In genomic region chr17:82569621-82570020, GRCh38 we compare ENCODE assay signal across 24 cellular contexts.
"Had no signal": no experiment of that assay in that cellular context is flagged by ENCODE, and none has a peak within 500 bp of the region (broad histone marks: within the 10 kb centered on the region; RNA-seq: fewer than 3 reads in every experiment).

No MANE protein-coding gene starts in this region.

- H3K27ac Mint-ChIP-seq: activated B cell treated with CpG ODN at 0.5 μM for 24 hours; activated CD8-positive, alpha-beta memory T cell treated with anti-CD3 and anti-CD28 coated beads, Interleukin-2, amount 10 ng/mL, durations not matched to agents 7 days and 5 days; activated CD8-positive, alpha-beta T cell treated with anti-CD3 and anti-CD28 coated beads, Interleukin-2, amount 10 ng/mL, durations not matched to agents 7 days and 5 days; activated naive CD4-positive, alpha-beta T cell treated with anti-CD3 and anti-CD28 coated beads, Interleukin-2, amount 50 U/mL, for 72 hours; immature natural killer cell; natural killer cell; stimulated activated naive B cell treated with anti-CD40 and anti-IgM and Interleukin-4, amounts not matched to agents 10 μg/mL and 1 μg/mL and 100 μg/mL, for 72 hours had no signal

- H3K36me3 Mint-ChIP-seq: activated naive CD4-positive, alpha-beta T cell treated with anti-CD3 and anti-CD28 coated beads, Interleukin-2, amount 50 U/mL, for 72 hours had no signal

- H3K27me3 ChIP-seq: breast epithelium, colonic mucosa, suprapubic skin, tibial artery had no signal

- H3K36me3 ChIP-seq: breast epithelium, colonic mucosa had no signal

- H3K4me3 Mint-ChIP-seq: activated B cell treated with CpG ODN at 0.5 μM for 24 hours; activated CD8-positive, alpha-beta memory T cell treated with anti-CD3 and anti-CD28 coated beads, Interleukin-2, amount 10 ng/mL, durations not matched to agents 7 days and 5 days; activated CD8-positive, alpha-beta T cell treated with anti-CD3 and anti-CD28 coated beads, Interleukin-2, amount 10 ng/mL, durations not matched to agents 7 days and 5 days; immature natural killer cell; natural killer cell; stimulated activated naive B cell treated with anti-CD40 and anti-IgM and Interleukin-4, amounts not matched to agents 10 μg/mL and 1 μg/mL and 100 μg/mL, for 72 hours had no signal

- H3K27me3 Mint-ChIP-seq: activated B cell treated with CpG ODN at 0.5 μM for 24 hours; activated CD8-positive, alpha-beta memory T cell treated with anti-CD3 and anti-CD28 coated beads, Interleukin-2, amount 10 ng/mL, durations not matched to agents 7 days and 5 days; stimulated activated naive B cell treated with anti-CD40 and anti-IgM and Interleukin-4, amounts not matched to agents 10 μg/mL and 1 μg/mL and 100 μg/mL, for 72 hours had no signal

- H3K4me1 Mint-ChIP-seq: activated B cell treated with CpG ODN at 0.5 μM for 24 hours; activated CD8-positive, alpha-beta memory T cell treated with anti-CD3 and anti-CD28 coated beads, Interleukin-2, amount 10 ng/mL, durations not matched to agents 7 days and 5 days; natural killer cell had no signal

- ATAC-seq: activated CD8-positive, alpha-beta memory T cell treated with anti-CD3 and anti-CD28 coated beads, Interleukin-2, amount 10 ng/mL, durations not matched to agents 7 days and 5 days; activated CD8-positive, alpha-beta T cell treated with anti-CD3 and anti-CD28 coated beads, Interleukin-2, amount 10 ng/mL, durations not matched to agents 7 days and 5 days; activated naive CD4-positive, alpha-beta T cell treated with anti-CD3 and anti-CD28 coated beads, Interleukin-2, amount 50 U/mL, for 72 hours; natural killer cell; stimulated activated naive B cell treated with anti-CD40 and anti-IgM and Interleukin-4, amounts not matched to agents 10 μg/mL and 1 μg/mL and 100 μg/mL, for 72 hours had no signal

- H3K9me3 Mint-ChIP-seq: activated B cell treated with CpG ODN at 0.5 μM for 24 hours; activated naive CD4-positive, alpha-beta T cell treated with anti-CD3 and anti-CD28 coated beads, Interleukin-2, amount 50 U/mL, for 72 hours; immature natural killer cell; natural killer cell; stimulated activated naive B cell treated with anti-CD40 and anti-IgM and Interleukin-4, amounts not matched to agents 10 μg/mL and 1 μg/mL and 100 μg/mL, for 72 hours had no signal

- H3K4me1 ChIP-seq: breast epithelium, suprapubic skin had no signal

- H3K9me3 ChIP-seq: breast epithelium, colonic mucosa, suprapubic skin, tibial artery had no signal

- H3K4me2 ChIP-seq: smooth muscle cell had no signal

- DNase-seq: activated B cell treated with CpG ODN at 0.5 μM for 24 hours; activated CD4-positive, alpha-beta T cell treated with anti-CD3 and anti-CD28 coated beads, Interleukin-2, amount 50 U/mL, for 1 hour; activated CD8-positive, alpha-beta memory T cell treated with anti-CD3 and anti-CD28 coated beads, Interleukin-2, amount 10 ng/mL, durations not matched to agents 7 days and 5 days; activated CD8-positive, alpha-beta T cell treated with anti-CD3 and anti-CD28 coated beads, Interleukin-2, amount 10 ng/mL, durations not matched to agents 7 days and 5 days; activated naive CD4-positive, alpha-beta T cell; activated T-cell treated with anti-CD3 and anti-CD28 coated beads, Interleukin-2, amount 50 U/mL, for 48 hours; colonic mucosa; effector memory CD4-positive, alpha-beta T cell; glutamatergic neuron; hypothalamus; immature natural killer cell; mesendoderm; natural killer cell; stimulated activated CD4-positive, alpha-beta T cell treated with anti-CD3 and anti-CD28 coated beads, Interleukin-1b, Interleukin-23, amount 100 ng/mL, for 48 hours; stimulated activated CD4-positive, alpha-beta T cell treated with anti-CD3 and anti-CD28 coated beads, Interleukin-4, amount 100 ng/mL, for 4 hours; stimulated activated CD8-positive, alpha-beta memory T cell treated with anti-CD3 and anti-CD28 coated beads, Interleukin-4, amount 100 ng/mL, for 48 hours; stimulated activated naive B cell treated with anti-CD40 and anti-IgM and Interleukin-4, amounts not matched to agents 10 μg/mL and 1 μg/mL and 100 μg/mL, for 72 hours; T-helper 2 cell; tibial artery had no signal

- H3K4me3 ChIP-seq: breast epithelium, colonic mucosa, lung, smooth muscle cell, suprapubic skin, tibial artery had no signal

- H3K27ac ChIP-seq: suprapubic skin had no signal
